Comparison of ENCODE assay signal across 20 cellular contexts in genomic region chr2:182301093-182301492, GRCh38.
A peak's percentile ranks its signal among the peaks of the same experiment; 100 is the strongest.
DNase-seq lines count a peak whose midpoint lies in the region; TF ChIP-seq lines count a peak whose summit lies in the region.
"Had no signal": no experiment of that assay in that cellular context is flagged by ENCODE, and none has a peak within 500 bp of the region (broad histone marks: within the 10 kb centered on the region; RNA-seq: fewer than 3 reads in every experiment).

No MANE protein-coding gene starts in this region.

- TF ChIP-seq CTCF in AG10803 (conservative IDR thresholded peaks at IDR 0.05; ENCODE audit: low read length) (0 out of 2 replicates have a peak, but pooled peaks have one; percentile 3), kidney epithelial cell (IDR thresholded peaks at IDR 0.05; ENCODE audit: insufficient read depth, low read length, poor library complexity, severe bottlenecking) (peak; percentile 17), glutamatergic neuron (IDR thresholded peaks at IDR 0.05; ENCODE audit: partially characterized antibody, unreplicated experiment) (no peak)

- H3K27ac Mint-ChIP-seq in glutamatergic neuron (ENCODE audit: unreplicated experiment): no peak overlapping the region
- H3K27ac Mint-ChIP-seq: memory B cell, natural killer cell had no signal

- no peaks in the 10 kb centered on the region for H3K36me3 ChIP-seq in kidney epithelial cell (ENCODE audit: control insufficient read depth, insufficient read depth, low read length)
- H3K36me3 ChIP-seq: BLaER1 treated with 17β-estradiol and CSF1 and Interleukin-3, amounts not matched to agents 10 nM and 100 nM; heart right ventricle; prostate gland; SJSA1 had no signal

- no peaks in the 10 kb centered on the region for H3K36me3 Mint-ChIP-seq in glutamatergic neuron (ENCODE audit: unreplicated experiment)
- H3K36me3 Mint-ChIP-seq: memory B cell, natural killer cell had no signal

- H3K27me3 ChIP-seq in kidney epithelial cell (ENCODE audit: control insufficient read depth, insufficient read depth, low read length): no peaks in the 10 kb centered on the region
- H3K27me3 ChIP-seq: BLaER1 treated with 17β-estradiol and CSF1 and Interleukin-3, amounts not matched to agents 10 nM and 100 nM; heart right ventricle; SJSA1 had no signal

- DNase-seq in AG10803 (ENCODE audit: low read depth): no peak
- DNase-seq in astrocyte of the hippocampus (ENCODE audit: low read depth, low spot score): peak; percentile 22
- no peak for DNase-seq in kidney epithelial cell (ENCODE audit: low read depth)
- DNase-seq in activated CD8-positive, alpha-beta memory T cell treated with anti-CD3 and anti-CD28 coated beads, Interleukin-2, amount 50 U/mL, for 4 hours: no peak
- no peak for DNase-seq in Ammon's horn (ENCODE audit: low spot score)
- no peak for DNase-seq in glutamatergic neuron
- DNase-seq in activated gamma-delta T cell (lab: John Stamatoyannopoulos, UW): no peak
- DNase-seq: activated CD4-positive, alpha-beta T cell treated with anti-CD3 and anti-CD28 coated beads for 1 hour; activated effector memory CD4-positive, alpha-beta T cell treated with Interleukin-2 at 50 U/mL for 16 hours; DMS 273 treated with DMSO at 0.1 percent for 48 hours; GOT3; heart right ventricle; natural killer cell; NCI-H1694 had no signal

- H3K27me3 Mint-ChIP-seq in glutamatergic neuron (ENCODE audit: unreplicated experiment): peaks cover 2% of the 10 kb centered on the region
- H3K27me3 Mint-ChIP-seq: memory B cell had no signal

- TF ChIP-seq EP300 in Ishikawa (IDR thresholded peaks at IDR 0.05; ENCODE audit: borderline replicate concordance): no peak

- no peak overlapping the region for H3K4me3 ChIP-seq in AG10803 (ENCODE audit: low read length)
- H3K4me3 ChIP-seq in kidney epithelial cell (ENCODE audit: low read depth, low read length): no peak overlapping the region
- H3K4me3 ChIP-seq: BLaER1 treated with 17β-estradiol and CSF1 and Interleukin-3, amounts not matched to agents 10 nM and 100 nM; coronary artery; heart right ventricle; prostate gland; SJSA1 had no signal

- H3K4me3 Mint-ChIP-seq in glutamatergic neuron (ENCODE audit: unreplicated experiment): no peak overlapping the region
- H3K4me3 Mint-ChIP-seq: memory B cell, natural killer cell had no signal

- no peaks in the 10 kb centered on the region for H3K9me3 Mint-ChIP-seq in glutamatergic neuron (ENCODE audit: unreplicated experiment)

- no peaks in the 10 kb centered on the region for H3K4me1 Mint-ChIP-seq in glutamatergic neuron (ENCODE audit: low read depth, unreplicated experiment)
- H3K4me1 Mint-ChIP-seq: memory B cell, natural killer cell had no signal

- peak; percentile 10; the same call in 1 of the 2 replicates for TF ChIP-seq RAD21 in Ishikawa (IDR thresholded peaks at IDR 0.05; ENCODE audit: low read depth)

TF ChIP-seq in Ishikawa, 13 proteins besides CTCF, POLR2A, EP300 and RAD21:
- TF ChIP-seq REST (IDR thresholded peaks at IDR 0.05; ENCODE audit: low read depth) (no peak), FOXM1 (IDR thresholded peaks at IDR 0.05; ENCODE audit: borderline replicate concordance, low read depth) (no peak), YY1 (IDR thresholded peaks at IDR 0.05; ENCODE audit: low read depth) (no peak), TAF1 (IDR thresholded peaks at IDR 0.05; ENCODE audit: low read depth) (no peak), TEAD4 (IDR thresholded peaks at IDR 0.05) (no peak), MAX (IDR thresholded peaks at IDR 0.05) (no peak), TCF12 (IDR thresholded peaks at IDR 0.05; ENCODE audit: low read depth) (no peak), USF1 (IDR thresholded peaks at IDR 0.05) (no peak), ZBTB7A (IDR thresholded peaks at IDR 0.05; ENCODE audit: low read depth) (no peak), NFIC (IDR thresholded peaks at IDR 0.05) (no peak), EGR1 (IDR thresholded peaks at IDR 0.05) (no peak)
